In the genomic region with DNA sequence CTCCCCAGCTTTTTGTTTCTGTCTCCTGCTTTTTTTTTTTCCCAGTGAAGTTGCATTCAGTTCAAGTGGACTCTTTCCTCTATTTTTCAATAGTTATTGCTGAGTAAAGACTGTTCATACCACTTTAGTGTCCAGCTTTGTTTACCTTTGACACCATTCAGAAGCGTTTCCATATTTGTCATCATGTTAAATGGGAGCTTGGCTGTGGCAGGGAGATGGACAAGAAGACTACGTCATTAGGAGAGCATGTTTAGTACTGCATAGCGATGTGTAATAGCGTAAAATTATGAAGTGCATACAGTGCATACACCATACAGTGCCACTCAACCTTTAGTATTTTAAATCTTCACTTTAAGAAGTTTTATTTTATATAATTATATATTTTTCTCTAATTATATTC, we compare ENCODE assay signal across 20 cellular contexts.
"Had no signal": no experiment of that assay in that cellular context is flagged by ENCODE, and none has a peak within 500 bp of the region (broad histone marks: within the 10 kb centered on the region; RNA-seq: fewer than 3 reads in every experiment).

No MANE protein-coding gene starts in this region.

- H3K4me1 ChIP-seq: adrenal gland, foreskin keratinocyte, sigmoid colon, transverse colon, uterus had no signal

- H3K27me3 ChIP-seq: adrenal gland, foreskin keratinocyte, sigmoid colon, transverse colon, uterus had no signal

- H3K27ac ChIP-seq: adrenal gland, foreskin keratinocyte, sigmoid colon, transverse colon, uterus had no signal

- ATAC-seq: activated CD4-positive, alpha-beta T cell treated with anti-CD3 and anti-CD28 coated beads for 36 hours; foreskin keratinocyte; naive thymus-derived CD4-positive, alpha-beta T cell; stimulated activated naive B cell treated with anti-CD40 and anti-IgM and Interleukin-4, amounts not matched to agents 10 μg/mL and 1 μg/mL and 100 μg/mL, for 72 hours had no signal

- H3K4me3 ChIP-seq: adrenal gland, lung, sigmoid colon, transverse colon, uterus had no signal

- H3K9me3 ChIP-seq: adrenal gland, sigmoid colon, transverse colon, uterus had no signal

- H3K36me3 ChIP-seq: adrenal gland, sigmoid colon, transverse colon, uterus had no signal

- DNase-seq: activated B cell treated with CpG ODN at 0.5 μM for 24 hours; activated CD4-positive, alpha-beta T cell treated with anti-CD3 and anti-CD28 coated beads for 36 hours; activated CD4-positive, alpha-beta T cell treated with anti-CD3 and anti-CD28 coated beads, Interleukin-2, amount 50 U/mL, for 4 hours; activated CD8-positive, alpha-beta memory T cell treated with anti-CD3 and anti-CD28 coated beads for 24 hours; activated CD8-positive, alpha-beta memory T cell treated with anti-CD3 and anti-CD28 coated beads, Interleukin-2, amount 50 U/mL, for 4 hours; activated naive CD4-positive, alpha-beta T cell; activated T-cell treated with anti-CD3 and anti-CD28 coated beads, Interleukin-2, amount 50 U/mL, for 24 hours; adrenal gland; effector memory CD4-positive, alpha-beta T cell; foreskin keratinocyte; kidney; naive thymus-derived CD4-positive, alpha-beta T cell; occipital lobe; sigmoid colon; stimulated activated CD4-positive, alpha-beta T cell treated with anti-CD3 and anti-CD28 coated beads, Interleukin-2, amount 100 ng/mL, for 48 hours; stimulated activated CD8-positive, alpha-beta memory T cell treated with anti-CD3 and anti-CD28 coated beads, Interleukin-4, amount 100 ng/mL, for 48 hours; stimulated activated naive B cell treated with anti-CD40 and anti-IgM and Interleukin-4, amounts not matched to agents 10 μg/mL and 1 μg/mL and 100 μg/mL, for 72 hours; transverse colon; uterus had no signal
